Comparison of ENCODE assay signal across 9 cellular contexts in genomic region chr6:524803-525202, GRCh38.
DNase-seq lines count a peak whose midpoint lies in the region; ATAC-seq, FAIRE-seq and TF ChIP-seq lines count a peak whose summit lies in the region.
"Had no signal": no experiment of that assay in that cellular context is flagged by ENCODE, and none has a peak within 500 bp of the region (broad histone marks: within the 10 kb centered on the region; RNA-seq: fewer than 3 reads in every experiment).

No MANE protein-coding gene starts in this region.

- no peak for TF ChIP-seq EP300 in H1 (IDR thresholded peaks at IDR 0.05; ENCODE audit: borderline replicate concordance in 1 of 2, low read depth in 2 of 2, low read length in 2 of 2)

- H3K27me3 ChIP-seq in H1 (replicated peaks in 1 of 4; ENCODE audit: control insufficient read depth in 3 of 4, extremely low read depth in 1 of 4, insufficient read depth in 3 of 4, low read length in 3 of 4), result no peaks in the 10 kb centered on the region

- POLR2A ChIA-PET in activated B cell treated with CpG ODN at 0.5 μM for 24 hours (lab: Charles Lee), result interaction anchor here (1.1 kb wide), 1 partner anchor 130 kb away, joined by 3 read pairs; no protein-coding TSS in a partner anchor
- POLR2A ChIA-PET in H1 (lab: Charles Lee; ENCODE audit: partially characterized antibody), result no interaction called here

- H3K4ac ChIP-seq in H1 (replicated peaks; ENCODE audit: insufficient read length, low read depth, low read length), result no peak overlapping the region

- no peak overlapping the region for H4K8ac ChIP-seq in H1 (ENCODE audit: extremely low read depth, insufficient read depth, low read length)

- H3K4me2 ChIP-seq in H1 (ENCODE audit: insufficient read depth in 1 of 2, low read depth in 2 of 2, low read length in 2 of 2), result no peak overlapping the region

- no peak overlapping the region for H3K56ac ChIP-seq in H1 (replicated peaks; ENCODE audit: insufficient read length, low read depth, low read length)

- no peak overlapping the region for H2BK12ac ChIP-seq in H1 (ENCODE audit: low read depth, low read length)

- peaks cover 2% of the 10 kb centered on the region for H3K9me3 Mint-ChIP-seq in activated B cell treated with CpG ODN at 0.5 μM for 24 hours

- WGBS in H1 (ENCODE audit: extremely low coverage in 1 of 2, insufficient coverage in 1 of 2, insufficient read length in 1 of 2, insufficient replicate concordance in 2 of 2, low coverage in 1 of 2, low lambda C conversion rate in 2 of 2, missing lambda C conversion rate in 1 of 2), 2 experiments, result 75% methylated on average over 5 of the region's 6 CpGs; no CpG with 5 or more reads in 1 of the 2 experiments

- TF ChIP-seq POLR2A in H1 (IDR thresholded peaks at IDR 0.05; ENCODE audit: control extremely low read depth in 1 of 2, low read depth in 2 of 2, low read length in 2 of 2), result no peak

- peaks cover 7 to 12% of the 10 kb centered on the region in 2 experiments; a peak in 2 of 4 replicates for H3K9me3 ChIP-seq in H1 (ENCODE audit: insufficient read depth in 2 of 2, low read depth in 1 of 2, low read length in 1 of 2)

- H3K27ac Mint-ChIP-seq in activated B cell treated with CpG ODN at 0.5 μM for 24 hours, result no peak overlapping the region

- FAIRE-seq in H1 (lab: Jason Lieb, UNC), result no peak

- H2BK120ac ChIP-seq in H1 (replicated peaks; ENCODE audit: low read depth, low read length), result no peak overlapping the region

- CTCF ChIA-PET in activated B cell treated with CpG ODN at 0.5 μM for 24 hours (lab: Charles Lee), result interaction anchor here (0.6 to 1.0 kb wide), 4 partner anchors 13 to 134 kb away, joined by 3 to 5 read pairs (median 4); no protein-coding TSS in a partner anchor
- CTCF ChIA-PET in H1 (lab: Charles Lee; ENCODE audit: partially characterized antibody), result interaction anchor here (0.9 to 1.2 kb wide), 4 partner anchors 8 to 260 kb away, joined by 3 to 4 read pairs (median 3); no protein-coding TSS in a partner anchor

- H4K91ac ChIP-seq in H1 (replicated peaks; ENCODE audit: insufficient read length, low read length), result no peak overlapping the region

- no peak overlapping the region for H2BK5ac ChIP-seq in H1 (ENCODE audit: low read depth, low read length)

- TF ChIP-seq RAD21 in H1 (IDR thresholded peaks at IDR 0.05 in 1 of 2, conservative IDR thresholded peaks at IDR 0.05 in 1 of 2; ENCODE audit: low read depth in 2 of 2, low read length in 2 of 2), result peak; percentile 33 to 49; a peak in 3 of 4 replicates

- no peak overlapping the region for H2AFZ ChIP-seq in H1 (ENCODE audit: low read length)

- peaks cover 0 to 21% (median 7%) of the 10 kb centered on the region in 4 experiments; a peak in 6 of 8 replicates for H3K36me3 ChIP-seq in H1 (ENCODE audit: control insufficient read depth in 2 of 4, insufficient read depth in 4 of 4, low read length in 3 of 4)

- H3K27ac ChIP-seq in H1 (ENCODE audit: low read depth, low read length), result no peak overlapping the region

- no peak overlapping the region for H3K4me3 ChIP-seq in H1 (ENCODE audit: extremely low read depth in 1 of 4, insufficient read depth in 2 of 4, low read depth in 3 of 4, low read length in 4 of 4)

- ATAC-seq in activated B cell treated with CpG ODN at 0.5 μM for 24 hours (ENCODE audit: low read depth), result peak; percentile 49

- H3K4me1 ChIP-seq in H1 (replicated peaks in 1 of 4; ENCODE audit: control insufficient read depth in 3 of 4, insufficient read depth in 4 of 4, low read length in 3 of 4), result no peaks in the 10 kb centered on the region

- H3K9ac ChIP-seq in H1 (replicated peaks in 1 of 4; ENCODE audit: extremely low read depth in 1 of 4, low read depth in 3 of 4, low read length in 3 of 4), result no peak overlapping the region

- DNase-seq in activated T-cell treated with anti-CD3 and anti-CD28 coated beads, Interleukin-2, amount 50 U/mL, for 1 hour, result peak; percentile 36
- no peak for DNase-seq in activated T-cell treated with anti-CD3 and anti-CD28 coated beads, Interleukin-2, amount 50 U/mL, for 48 hours
- DNase-seq in activated B cell treated with CpG ODN at 0.5 μM for 24 hours, result no peak
- DNase-seq in H1 (ENCODE audit: low read depth in 1 of 2, low spot score in 2 of 2), result no peak
- peak; percentile 56 for DNase-seq in superior temporal gyrus (ENCODE audit: extremely low spot score)
- DNase-seq in RKO (ENCODE audit: low spot score), result no peak
- no peak for DNase-seq in DMS153 treated with DMSO at 0.1 percent for 48 hours (lab: John Stamatoyannopoulos, UW; ENCODE audit: unreplicated experiment)
- DNase-seq in NCI-H446 treated with DMSO at 0.1 percent for 48 hours (lab: John Stamatoyannopoulos, UW), result no peak
- DNase-seq: NK-92 treated with Interleukin-12 subunit alpha and Interleukin-12 subunit beta, amount 100 ng/mL, for 24 hours had no signal

- H2BK15ac ChIP-seq in H1 (ENCODE audit: low read length), result no peak overlapping the region

- H3K79me1 ChIP-seq in H1 (ENCODE audit: low read depth, low read length), result no peaks in the 10 kb centered on the region

- intact Hi-C loops in activated B cell treated with CpG ODN at 0.5 μM for 24 hours (cut with micrococcal nuclease), result loop anchor here (1.0 kb wide), 1 partner anchor 336 kb away; no protein-coding TSS in a partner anchor

- H3K36me3 Mint-ChIP-seq in activated B cell treated with CpG ODN at 0.5 μM for 24 hours (ENCODE audit: low read depth), result peaks cover 45% of the 10 kb centered on the region

- H2BK20ac ChIP-seq in H1 (ENCODE audit: low read length), result no peak overlapping the region

- H3K18ac ChIP-seq in H1 (ENCODE audit: extremely low read depth, low read length), result no peak overlapping the region

- H4K5ac ChIP-seq in H1 (ENCODE audit: insufficient read length, low read depth, low read length), result no peak overlapping the region

- no peaks in the 10 kb centered on the region for H3K27me3 Mint-ChIP-seq in activated B cell treated with CpG ODN at 0.5 μM for 24 hours

- H2AK5ac ChIP-seq in H1 (ENCODE audit: low read depth, low read length), result no peak overlapping the region

- peaks cover 0 to 1% of the 10 kb centered on the region in 2 experiments for H4K20me1 ChIP-seq in H1 (replicated peaks in 1 of 2; ENCODE audit: control insufficient read depth in 1 of 2, insufficient read depth in 2 of 2, low read length in 2 of 2)

- TF ChIP-seq CTCF in activated B cell treated with CpG ODN at 0.5 μM for 24 hours (IDR thresholded peaks at IDR 0.05) (no peak), H1 (IDR thresholded peaks at IDR 0.05; ENCODE audit: control extremely low read depth in 1 of 3, insufficient read depth in 1 of 3, low read depth in 1 of 3, low read length in 3 of 3) (peak; percentile 2 to 36 (median 19); a peak in 3 of 4 replicates)

- H3K4me3 Mint-ChIP-seq in activated B cell treated with CpG ODN at 0.5 μM for 24 hours, result no peak overlapping the region

- no peaks in the 10 kb centered on the region for H3K23me2 ChIP-seq in H1 (ENCODE audit: low read depth, low read length)

- no peak overlapping the region for H3K14ac ChIP-seq in H1 (ENCODE audit: insufficient read length)

- H3K79me2 ChIP-seq in H1 (ENCODE audit: control insufficient read depth in 1 of 2, insufficient read depth in 2 of 2, low read length in 2 of 2), result no peaks in the 10 kb centered on the region

- H3K4me1 Mint-ChIP-seq in activated B cell treated with CpG ODN at 0.5 μM for 24 hours, result peaks cover 3% of the 10 kb centered on the region

- no peak overlapping the region for H3K23ac ChIP-seq in H1 (ENCODE audit: insufficient read length)

TF ChIP-seq in H1, 55 proteins besides CTCF, POLR2A, EP300 and RAD21:
- TF ChIP-seq TAF1 (IDR thresholded peaks at IDR 0.05; ENCODE audit: low read depth, low read length) (no peak), KDM4A (IDR thresholded peaks at IDR 0.05; ENCODE audit: low read depth, low read length, severe bottlenecking) (no peak), NANOG (IDR thresholded peaks at IDR 0.05; ENCODE audit: insufficient read depth, low read depth, low read length, poor library complexity, severe bottlenecking) (no peak), HDAC6 (IDR thresholded peaks at IDR 0.05; ENCODE audit: low read depth, low read length) (no peak), SP4 (IDR thresholded peaks at IDR 0.05; ENCODE audit: low read length) (no peak), TBP (IDR thresholded peaks at IDR 0.05; ENCODE audit: low read depth, low read length) (no peak), YY1 (IDR thresholded peaks at IDR 0.05; ENCODE audit: low read depth, low read length) (no peak)
TF ChIP-seq in H1: peak in this region for 0.

Comparison
In these comparisons a context has a peak if more than half of its experiments do, and no peak if none do; other contexts are left out.
1. DNase-seq: peak in activated T-cell treated with anti-CD3 and anti-CD28 coated beads, Interleukin-2, amount 50 U/mL, for 1 hour (single experiment) and superior temporal gyrus (single experiment); none in activated T-cell treated with anti-CD3 and anti-CD28 coated beads, Interleukin-2, amount 50 U/mL, for 48 hours (0 of 2), activated B cell treated with CpG ODN at 0.5 μM for 24 hours (single experiment), H1 (0 of 2), RKO (single experiment), DMS153 treated with DMSO at 0.1 percent for 48 hours (single experiment) and NCI-H446 treated with DMSO at 0.1 percent for 48 hours (single experiment).